Comparison of ENCODE assay signal across 10 cellular contexts in genomic region chr7:154794147-154794780, GRCh38.
DNase-seq lines count a peak whose midpoint lies in the region; ATAC-seq, FAIRE-seq and TF ChIP-seq lines count a peak whose summit lies in the region.
"Had no signal": no experiment of that assay in that cellular context is flagged by ENCODE, and none has a peak within 500 bp of the region (broad histone marks: within the 10 kb centered on the region; RNA-seq: fewer than 3 reads in every experiment).

No MANE protein-coding gene starts in this region.

- peaks cover 4% of the 10 kb centered on the region for H3K27me3 Mint-ChIP-seq in activated CD8-positive, alpha-beta T cell treated with anti-CD3 and anti-CD28 coated beads, Interleukin-2, amount 10 ng/mL, durations not matched to agents 7 days and 5 days (ENCODE audit: low read depth)

- no peak for TF ChIP-seq EP300 in HepG2 (IDR thresholded peaks at IDR 0.05; ENCODE audit: low read depth in 2 of 2, low read length in 2 of 2)
- TF ChIP-seq EP300 in HepG2 (CRISPR knock-in tag; IDR thresholded peaks at IDR 0.05; ENCODE audit: borderline replicate concordance) = no peak

- H3K36me3 ChIP-seq in HepG2 (replicated peaks in 1 of 2; ENCODE audit: control insufficient read depth in 1 of 2, insufficient read depth in 2 of 2, low read length in 2 of 2) = no peaks in the 10 kb centered on the region
- H3K36me3 ChIP-seq: neutrophil had no signal

- H3K9me3 ChIP-seq in HepG2 (ENCODE audit: low read length) = no peaks in the 10 kb centered on the region
- H3K9me3 ChIP-seq: neutrophil had no signal

- H2AFZ ChIP-seq in HepG2 (ENCODE audit: low read length) = no peak overlapping the region

- CTCF ChIA-PET in activated CD8-positive, alpha-beta T cell treated with anti-CD3 and anti-CD28 coated beads, Interleukin-2, amount 10 ng/mL, durations not matched to agents 7 days and 5 days (lab: Charles Lee) = no interaction called here
- CTCF ChIA-PET in HepG2 (lab: Yijun Ruan, JAX; ENCODE audit: low intra/inter-chr PET ratio, low total read pairs) = no interaction called here

- DNase-seq in stimulated activated CD4-positive, alpha-beta T cell treated with anti-CD3 and anti-CD28 coated beads, Interleukin-1b, Interleukin-23, amount 100 ng/mL, for 48 hours = peak; percentile 12
- DNase-seq in stimulated activated CD4-positive, alpha-beta T cell treated with anti-CD3 and anti-CD28 coated beads, Interleukin-4, amount 100 ng/mL, for 1 hour = no peak
- DNase-seq in activated CD8-positive, alpha-beta T cell treated with anti-CD3 and anti-CD28 coated beads, Interleukin-2, amount 10 ng/mL, durations not matched to agents 7 days and 5 days = peak; percentile 26
- DNase-seq in HepG2 (ENCODE audit: low spot score) (no peak), NCI-H1092 treated with DMSO at 0.1 percent for 48 hours (lab: John Stamatoyannopoulos, UW) (no peak), epidermal melanocyte (ENCODE audit: insufficient read length, low spot score) (no peak), RKO (ENCODE audit: low spot score) (no peak)
- DNase-seq: CD4-positive, alpha-beta T cell had no signal

- H3K4me1 ChIP-seq in HepG2 (ENCODE audit: insufficient read depth, low read length) = no peaks in the 10 kb centered on the region

- intact Hi-C loops in HepG2 (cut with micrococcal nuclease; ENCODE audit: unreplicated experiment) = no loop called here

- H3K9me3 Mint-ChIP-seq in activated CD8-positive, alpha-beta T cell treated with anti-CD3 and anti-CD28 coated beads, Interleukin-2, amount 10 ng/mL, durations not matched to agents 7 days and 5 days (ENCODE audit: insufficient read depth) = no peaks in the 10 kb centered on the region
- H3K9me3 Mint-ChIP-seq: CD4-positive, alpha-beta T cell had no signal

- in situ Hi-C loops in HepG2 (cut with HindIII; ENCODE audit: extremely low pct_ligation_motif_present, low pct_unique_long_range_greater_than_20kb) = no loop called here

- no peak overlapping the region for H3K27ac Mint-ChIP-seq in activated CD8-positive, alpha-beta T cell treated with anti-CD3 and anti-CD28 coated beads, Interleukin-2, amount 10 ng/mL, durations not matched to agents 7 days and 5 days
- H3K27ac Mint-ChIP-seq: CD4-positive, alpha-beta T cell had no signal

- no peak overlapping the region for H3K4me2 ChIP-seq in HepG2 (ENCODE audit: low read depth, low read length)

- H3K4me3 ChIP-seq in HepG2 (replicated peaks in 1 of 3; ENCODE audit: insufficient read depth in 1 of 3, low read depth in 2 of 3, low read length in 3 of 3) = no peak overlapping the region

- no peaks in the 10 kb centered on the region for H3K79me2 ChIP-seq in HepG2 (ENCODE audit: insufficient read depth, low read length)

- H3K27ac ChIP-seq in HepG2 (ENCODE audit: extremely low read length, insufficient read depth, low read length) = no peak overlapping the region
- H3K27ac ChIP-seq: neutrophil had no signal

- no peak for FAIRE-seq in HepG2 (lab: Jason Lieb, UNC)

- ATAC-seq in activated CD8-positive, alpha-beta T cell treated with anti-CD3 and anti-CD28 coated beads, Interleukin-2, amount 10 ng/mL, durations not matched to agents 7 days and 5 days = peak; percentile 67
- ATAC-seq in HepG2 = peak; percentile 95
- no peak for ATAC-seq in GM21515 (IDR thresholded peaks at IDR 0.05; ENCODE audit: unreplicated experiment)

- TF ChIP-seq POLR2A in HepG2 (IDR thresholded peaks at IDR 0.05; ENCODE audit: insufficient read depth in 1 of 2, low read depth in 2 of 2, low read length in 2 of 2) = no peak

- POLR2A ChIA-PET in activated CD8-positive, alpha-beta T cell treated with anti-CD3 and anti-CD28 coated beads, Interleukin-2, amount 10 ng/mL, durations not matched to agents 7 days and 5 days (lab: Charles Lee) = no interaction called here
- POLR2A ChIA-PET in HepG2 (lab: Yijun Ruan, JAX) = no interaction called here

- H3K4me3 Mint-ChIP-seq in activated CD8-positive, alpha-beta T cell treated with anti-CD3 and anti-CD28 coated beads, Interleukin-2, amount 10 ng/mL, durations not matched to agents 7 days and 5 days = no peak overlapping the region
- H3K4me3 Mint-ChIP-seq: CD4-positive, alpha-beta T cell had no signal

- H3K4me1 Mint-ChIP-seq in activated CD8-positive, alpha-beta T cell treated with anti-CD3 and anti-CD28 coated beads, Interleukin-2, amount 10 ng/mL, durations not matched to agents 7 days and 5 days (ENCODE audit: low read depth) = no peaks in the 10 kb centered on the region

- no peaks in the 10 kb centered on the region for H3K36me3 Mint-ChIP-seq in activated CD8-positive, alpha-beta T cell treated with anti-CD3 and anti-CD28 coated beads, Interleukin-2, amount 10 ng/mL, durations not matched to agents 7 days and 5 days (ENCODE audit: low read depth)

- TF ChIP-seq CTCF in HepG2 (CRISPR knock-in tag; IDR thresholded peaks at IDR 0.05) = peak; percentile 58

- BruUV-seq in HepG2 (replicated peaks; lab: Mats Ljungman, UMichigan) = no TSS peak

- no peaks in the 10 kb centered on the region for H4K20me1 ChIP-seq in HepG2 (ENCODE audit: insufficient read depth, low read length)

- H3K9ac ChIP-seq in HepG2 (ENCODE audit: insufficient read depth, low read depth, low read length) = no peak overlapping the region

- WGBS in HepG2 (ENCODE audit: low lambda C conversion rate) = 64% methylated on average over 16 of the region's 50 CpGs

- peaks cover 4 to 42% of the 10 kb centered on the region in 2 experiments; a peak in 4 of 5 replicates for H3K27me3 ChIP-seq in HepG2 (ENCODE audit: control insufficient read depth in 1 of 2, insufficient read depth in 2 of 2, low read length in 2 of 2)

- peak; percentile 22; the same call in 1 of the 2 replicates for TF ChIP-seq RAD21 in HepG2 (CRISPR knock-in tag; IDR thresholded peaks at IDR 0.05)

TF ChIP-seq in HepG2, 621 proteins besides CTCF, POLR2A, EP300 and RAD21:
- 0 out of 2 replicates have a peak, but pooled peaks have one; percentile 17 for TF ChIP-seq ZNF768 (CRISPR knock-in tag; IDR thresholded peaks at IDR 0.05)
- peak; percentile 16 for TF ChIP-seq STAG1 (CRISPR knock-in tag; IDR thresholded peaks at IDR 0.05)
- TF ChIP-seq ZNF776 (CRISPR knock-in tag; IDR thresholded peaks at IDR 0.05) = no peak
- peak; percentile 74 for TF ChIP-seq ZNF574 (CRISPR knock-in tag; IDR thresholded peaks at IDR 0.05)
- TF ChIP-seq GABPB1 (CRISPR knock-in tag; IDR thresholded peaks at IDR 0.05) = peak; percentile 34; the same call in 1 of the 2 replicates
- TF ChIP-seq TBP (CRISPR knock-in tag; IDR thresholded peaks at IDR 0.05) = no peak

Comparison
In these comparisons a context has a peak if more than half of its experiments do, and no peak if none do; other contexts are left out.
1. DNase-seq: peak in stimulated activated CD4-positive, alpha-beta T cell treated with anti-CD3 and anti-CD28 coated beads, Interleukin-1b, Interleukin-23, amount 100 ng/mL, for 48 hours (single experiment) and activated CD8-positive, alpha-beta T cell treated with anti-CD3 and anti-CD28 coated beads, Interleukin-2, amount 10 ng/mL, durations not matched to agents 7 days and 5 days (single experiment); none in stimulated activated CD4-positive, alpha-beta T cell treated with anti-CD3 and anti-CD28 coated beads, Interleukin-4, amount 100 ng/mL, for 1 hour (single experiment), HepG2 (single experiment), NCI-H1092 treated with DMSO at 0.1 percent for 48 hours (single experiment), epidermal melanocyte (single experiment) and RKO (single experiment).